23 cellular contexts compared by ENCODE assay signal in genomic region chr3:143794793-143795462, GRCh38.
"Had no signal": no experiment of that assay in that cellular context is flagged by ENCODE, and none has a peak within 500 bp of the region (broad histone marks: within the 10 kb centered on the region; RNA-seq: fewer than 3 reads in every experiment).

No MANE protein-coding gene starts in this region.

- H3K27ac Mint-ChIP-seq: nephron progenitor cell; stimulated activated effector memory CD8-positive, alpha-beta T cell treated with anti-CD3 and anti-CD28 coated beads, Interleukin-12 subunit alpha, Interleukin-12 subunit beta, amount 100 ng/mL, for 72 hours; type B pancreatic cell had no signal

- H3K9me3 ChIP-seq: ovary, sigmoid colon, testis, tibial artery had no signal

- H3K36me3 ChIP-seq: left lung, ovary, sigmoid colon, tibial artery had no signal

- FAIRE-seq: endometrium, frontal cortex, islet of Langerhans had no signal

- ATAC-seq: effector memory CD8-positive, alpha-beta T cell; naive thymus-derived CD8-positive, alpha-beta T cell; stimulated activated effector memory CD8-positive, alpha-beta T cell treated with anti-CD3 and anti-CD28 coated beads, Interleukin-12 subunit alpha, Interleukin-12 subunit beta, amount 100 ng/mL, for 72 hours; stimulated activated naive CD8-positive, alpha-beta T cell treated with anti-CD3 and anti-CD28 coated beads, Interleukin-15, Interleukin-2, amounts not matched to agents 100 U/mL and 50 U/mL, for 24 hours had no signal

- H3K9me3 Mint-ChIP-seq: type B pancreatic cell had no signal

- H3K4me1 ChIP-seq: left lung, psoas muscle, testis, tibial artery had no signal

- H3K27ac ChIP-seq: left lung, ovary, psoas muscle, sigmoid colon, testis, tibial artery had no signal

- DNase-seq: cortex of kidney; effector memory CD8-positive, alpha-beta T cell; erythroblast; left cardiac atrium; left lung; mammary epithelial cell; naive thymus-derived CD8-positive, alpha-beta T cell; nephron progenitor cell; occipital lobe; ovary; posterior cingulate gyrus; psoas muscle; sigmoid colon; stimulated activated CD4-positive, alpha-beta T cell treated with anti-CD3 and anti-CD28 coated beads, Interleukin-2, amount 100 ng/mL, for 24 hours; stimulated activated CD4-positive, alpha-beta T cell treated with anti-CD3 and anti-CD28 coated beads, Interleukin-4, amount 100 ng/mL, for 24 hours; stimulated activated naive CD8-positive, alpha-beta T cell treated with anti-CD3 and anti-CD28 coated beads, Interleukin-15, Interleukin-2, amounts not matched to agents 100 U/mL and 50 U/mL, for 24 hours; testis; tibial artery had no signal

- H3K4me3 Mint-ChIP-seq: effector memory CD8-positive, alpha-beta T cell; naive thymus-derived CD8-positive, alpha-beta T cell; nephron progenitor cell; stimulated activated effector memory CD8-positive, alpha-beta T cell treated with anti-CD3 and anti-CD28 coated beads, Interleukin-12 subunit alpha, Interleukin-12 subunit beta, amount 100 ng/mL, for 72 hours; type B pancreatic cell had no signal

- H3K27me3 ChIP-seq: left lung, ovary, sigmoid colon, testis, tibial artery had no signal

- H3K36me3 Mint-ChIP-seq: type B pancreatic cell had no signal

- H3K27me3 Mint-ChIP-seq: effector memory CD8-positive, alpha-beta T cell; naive thymus-derived CD8-positive, alpha-beta T cell; type B pancreatic cell had no signal

- H3K4me3 ChIP-seq: left lung, ovary, psoas muscle, sigmoid colon, testis, tibial artery had no signal
